ENCODE assay signal across 25 cellular contexts in genomic region chr7:20208651-20209307, GRCh38. TPM values are rescaled to one million over a fixed set of nuclear protein-coding genes. Genes with fewer than 3 reads are reported as not detected.
"Had no signal": no experiment of that assay in that cellular context is flagged by ENCODE, and none has a peak within 500 bp of the region (broad histone marks: within the 10 kb centered on the region; RNA-seq: fewer than 3 reads in every experiment).

No MANE protein-coding gene starts in this region.

- H3K4me2 ChIP-seq: KMS-11 had no signal

- H3K4me3 ChIP-seq: SJSA1, SK-N-MC had no signal

- H3K27me3 ChIP-seq: SJSA1 had no signal

- H3K4me1 ChIP-seq: SJSA1 had no signal

- DNase-seq: IMR-90, Kasumi-1, MM.1S, NCI-H1092 treated with DMSO at 0.1 percent for 48 hours, NCI-H1436, NCI-H187, NCI-H2029, NCI-H2081 treated with DMSO at 0.1 percent for 48 hours, NCI-H2171, NCI-H226, NCI-H446, NCI-H510A, NCI-H524 treated with DMSO at 0.1 percent for 48 hours, NCI-H69, NCI-H774, Right ventricle myocardium superior, RPMI8226, SIG-M5 had no signal

- H3K9ac ChIP-seq: KMS-11 had no signal

- FAIRE-seq: HepG2, RCC 7860 had no signal

- ATAC-seq: HepG2 had no signal

- H3K27ac ChIP-seq: KMS-11, SJSA1, SK-N-MC had no signal

- H3K36me3 ChIP-seq: SJSA1 had no signal

RNA-seq across cellular contexts. Expression of gene MACC1, which starts 8.4 kb away (rescaled TPM):
- total RNA-seq: HT1080; SJSA1; T-helper 1 cell treated with Interleukin-12 subunit alpha and Interleukin-12 subunit beta and Interleukin-4 antibody, amounts not matched to agents 30 ng/mL and 1 ng/mL, for 36 hours had no signal
- polyA plus RNA-seq: HepG2, IMR-90 had no signal
